In the genomic region with DNA sequence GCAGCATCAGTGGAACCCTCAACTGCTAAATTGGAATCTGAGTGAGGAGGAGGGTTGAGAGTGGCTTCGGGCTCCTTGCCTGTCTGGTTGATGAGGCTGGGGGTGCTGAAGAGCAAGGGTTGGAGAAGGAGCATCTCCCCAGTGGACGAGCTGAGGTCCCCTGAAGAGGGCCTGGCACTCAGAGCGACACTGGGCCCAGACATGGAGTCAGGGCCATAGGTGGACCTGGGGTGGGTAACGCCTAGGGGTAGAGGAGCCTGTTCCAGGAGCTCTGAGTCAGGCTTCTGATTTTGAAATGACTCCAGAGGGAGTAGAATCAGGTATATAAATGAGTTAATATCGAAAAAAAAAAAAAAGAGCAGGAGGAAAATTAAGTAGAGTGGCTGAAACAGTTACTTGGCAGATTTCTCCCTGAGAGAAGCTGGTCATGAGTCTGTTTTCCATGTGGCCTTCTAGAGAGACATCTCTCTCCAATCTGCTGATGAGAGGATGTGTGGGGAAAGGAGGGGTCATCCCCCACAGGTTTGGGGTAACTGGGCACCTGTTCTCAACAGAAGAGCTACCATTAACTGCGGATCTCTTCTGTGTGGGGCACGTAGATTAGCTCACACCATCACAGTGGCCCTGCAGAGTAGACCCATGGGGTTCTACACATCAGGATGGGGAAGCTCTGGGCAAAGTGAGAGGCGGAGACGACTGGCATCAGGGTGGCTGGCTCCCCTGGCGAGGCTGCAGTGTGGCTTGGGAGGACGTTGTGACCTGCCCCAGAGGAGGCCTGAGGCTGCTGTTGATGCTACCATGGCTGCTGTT, we compare ENCODE assay signal across 1 cellular context.
TF ChIP-seq lines count a peak whose summit lies in the region.

No MANE protein-coding gene starts in this region.

TF ChIP-seq in K562, 482 proteins besides CTCF, POLR2A, EP300 and RAD21 (continued from another document):
- TF ChIP-seq, protein P1, sequence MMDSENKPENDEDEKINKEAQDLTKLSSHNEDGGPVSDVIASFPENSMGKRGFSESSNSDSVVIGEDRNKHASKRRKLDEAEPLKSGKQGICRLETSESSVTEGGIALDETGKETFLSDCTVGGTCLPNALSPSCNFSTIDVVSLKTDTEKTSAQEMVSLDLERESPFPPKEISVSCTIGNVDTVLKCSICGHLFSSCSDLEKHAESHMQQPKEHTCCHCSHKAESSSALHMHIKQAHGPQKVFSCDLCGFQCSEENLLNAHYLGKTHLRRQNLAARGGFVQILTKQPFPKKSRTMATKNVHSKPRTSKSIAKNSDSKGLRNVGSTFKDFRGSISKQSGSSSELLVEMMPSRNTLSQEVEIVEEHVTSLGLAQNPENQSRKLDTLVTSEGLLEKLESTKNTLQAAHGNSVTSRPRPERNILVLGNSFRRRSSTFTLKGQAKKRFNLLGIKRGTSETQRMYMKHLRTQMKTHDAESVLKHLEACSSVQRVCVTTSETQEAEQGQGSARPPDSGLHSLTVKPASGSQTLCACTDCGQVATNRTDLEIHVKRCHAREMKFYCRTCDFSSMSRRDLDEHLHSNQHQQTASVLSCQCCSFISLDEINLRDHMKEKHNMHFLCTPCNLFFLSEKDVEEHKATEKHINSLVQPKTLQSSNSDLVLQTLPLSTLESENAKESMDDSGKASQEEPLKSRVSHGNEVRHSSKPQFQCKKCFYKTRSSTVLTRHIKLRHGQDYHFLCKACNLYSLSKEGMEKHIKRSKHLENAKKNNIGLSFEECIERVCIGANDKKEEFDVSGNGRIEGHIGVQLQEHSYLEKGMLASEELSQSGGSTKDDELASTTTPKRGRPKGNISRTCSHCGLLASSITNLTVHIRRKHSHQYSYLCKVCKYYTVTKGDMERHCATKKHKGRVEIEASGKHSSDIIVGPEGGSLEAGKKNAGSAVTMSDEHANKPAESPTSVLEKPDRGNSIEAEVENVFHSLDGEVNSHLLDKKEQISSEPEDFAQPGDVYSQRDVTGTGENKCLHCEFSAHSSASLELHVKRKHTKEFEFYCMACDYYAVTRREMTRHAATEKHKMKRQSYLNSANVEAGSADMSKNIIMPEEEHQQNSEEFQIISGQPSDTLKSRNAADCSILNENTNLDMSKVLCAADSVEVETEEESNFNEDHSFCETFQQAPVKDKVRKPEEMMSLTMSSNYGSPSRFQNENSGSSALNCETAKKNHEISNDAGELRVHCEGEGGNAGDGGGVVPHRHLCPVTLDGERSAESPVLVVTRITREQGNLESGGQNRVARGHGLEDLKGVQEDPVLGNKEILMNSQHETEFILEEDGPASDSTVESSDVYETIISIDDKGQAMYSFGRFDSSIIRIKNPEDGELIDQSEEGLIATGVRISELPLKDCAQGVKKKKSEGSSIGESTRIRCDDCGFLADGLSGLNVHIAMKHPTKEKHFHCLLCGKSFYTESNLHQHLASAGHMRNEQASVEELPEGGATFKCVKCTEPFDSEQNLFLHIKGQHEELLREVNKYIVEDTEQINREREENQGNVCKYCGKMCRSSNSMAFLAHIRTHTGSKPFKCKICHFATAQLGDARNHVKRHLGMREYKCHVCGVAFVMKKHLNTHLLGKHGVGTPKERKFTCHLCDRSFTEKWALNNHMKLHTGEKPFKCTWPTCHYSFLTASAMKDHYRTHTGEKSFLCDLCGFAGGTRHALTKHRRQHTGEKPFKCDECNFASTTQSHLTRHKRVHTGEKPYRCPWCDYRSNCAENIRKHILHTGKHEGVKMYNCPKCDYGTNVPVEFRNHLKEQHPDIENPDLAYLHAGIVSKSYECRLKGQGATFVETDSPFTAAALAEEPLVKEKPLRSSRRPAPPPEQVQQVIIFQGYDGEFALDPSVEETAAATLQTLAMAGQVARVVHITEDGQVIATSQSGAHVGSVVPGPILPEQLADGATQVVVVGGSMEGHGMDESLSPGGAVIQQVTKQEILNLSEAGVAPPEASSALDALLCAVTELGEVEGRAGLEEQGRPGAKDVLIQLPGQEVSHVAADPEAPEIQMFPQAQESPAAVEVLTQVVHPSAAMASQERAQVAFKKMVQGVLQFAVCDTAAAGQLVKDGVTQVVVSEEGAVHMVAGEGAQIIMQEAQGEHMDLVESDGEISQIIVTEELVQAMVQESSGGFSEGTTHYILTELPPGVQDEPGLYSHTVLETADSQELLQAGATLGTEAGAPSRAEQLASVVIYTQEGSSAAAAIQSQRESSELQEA (IDR thresholded peaks at IDR 0.05; ENCODE audit: low read depth) = no peak
- no peak for TF ChIP-seq TFAM (CRISPR knock-in tag; conservative IDR thresholded peaks at IDR 0.05)
- no peak for TF ChIP-seq TEAD4 (IDR thresholded peaks at IDR 0.05; ENCODE audit: low read length)
- no peak for TF ChIP-seq TEAD4 (CRISPR knock-in tag; IDR thresholded peaks at IDR 0.05; ENCODE audit: borderline replicate concordance)
- no peak for TF ChIP-seq ZNF217 (CRISPR knock-in tag; IDR thresholded peaks at IDR 0.05)
- TF ChIP-seq MYNN (IDR thresholded peaks at IDR 0.05) = no peak
- TF ChIP-seq MYNN (CRISPR knock-in tag; IDR thresholded peaks at IDR 0.05) = no peak
- no peak for TF ChIP-seq ZNF583 (CRISPR knock-in tag; IDR thresholded peaks at IDR 0.05)
